In the genomic region with DNA sequence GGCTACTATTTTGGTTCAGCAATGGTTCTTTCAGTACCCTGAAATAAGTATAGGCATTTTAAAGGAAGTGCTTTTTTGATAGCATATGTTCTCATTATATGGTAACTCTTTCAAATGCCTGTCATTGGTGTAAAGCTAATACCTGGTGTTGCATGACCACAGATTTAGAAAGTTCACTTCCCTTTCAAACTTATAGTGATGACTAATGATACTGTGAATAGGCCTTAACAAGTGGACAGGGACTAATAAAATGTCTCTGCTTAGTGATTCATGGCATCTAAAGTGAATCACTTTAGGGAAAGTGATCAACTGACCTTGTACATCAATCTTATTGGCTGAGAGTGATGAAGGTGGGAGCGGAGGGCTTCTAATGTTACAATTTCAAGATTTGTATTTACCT, we compare ENCODE assay signal across 11 cellular contexts. TPM values are rescaled to one million over a fixed set of nuclear protein-coding genes. Genes with fewer than 3 reads are reported as not detected.
DNase-seq lines count a peak whose midpoint lies in the region; ATAC-seq and TF ChIP-seq lines count a peak whose summit lies in the region.
"Had no signal": no experiment of that assay in that cellular context is flagged by ENCODE, and none has a peak within 500 bp of the region (broad histone marks: within the 10 kb centered on the region; RNA-seq: fewer than 3 reads in every experiment).

No MANE protein-coding gene starts in this region.

- no peak overlapping the region for H3K4me3 ChIP-seq in lower lobe of right lung

- no peaks in the 10 kb centered on the region for H3K9me3 ChIP-seq in lower lobe of right lung

- H3K36me3 Mint-ChIP-seq in activated CD8-positive, alpha-beta memory T cell treated with anti-CD3 and anti-CD28 coated beads, Interleukin-2, amount 10 ng/mL, durations not matched to agents 7 days and 5 days = peaks cover 23% of the 10 kb centered on the region

- CTCF ChIA-PET in activated CD8-positive, alpha-beta memory T cell treated with anti-CD3 and anti-CD28 coated beads, Interleukin-2, amount 10 ng/mL, durations not matched to agents 7 days and 5 days (lab: Charles Lee) = no interaction called here

- peak; percentile 75 for DNase-seq in iris pigment epithelial cell (ENCODE audit: low read depth)
- DNase-seq in activated CD8-positive, alpha-beta memory T cell treated with anti-CD3 and anti-CD28 coated beads, Interleukin-2, amount 10 ng/mL, durations not matched to agents 7 days and 5 days = no peak
- no peak for DNase-seq in HT-29 (ENCODE audit: low spot score)
- DNase-seq in SW480 (ENCODE audit: low spot score) = no peak
- no peak for DNase-seq in lower lobe of right lung
- DNase-seq: NCI-H1436 treated with DMSO at 0.1 percent for 48 hours had no signal

- no peak overlapping the region for H3K27ac Mint-ChIP-seq in activated CD8-positive, alpha-beta memory T cell treated with anti-CD3 and anti-CD28 coated beads, Interleukin-2, amount 10 ng/mL, durations not matched to agents 7 days and 5 days
- H3K27ac Mint-ChIP-seq: brain had no signal

- no peaks in the 10 kb centered on the region for H3K27me3 ChIP-seq in lower lobe of right lung (ENCODE audit: low read depth)

- H3K4me1 ChIP-seq in lower lobe of right lung = peaks cover 17% of the 10 kb centered on the region

- H3K9me3 Mint-ChIP-seq in activated CD8-positive, alpha-beta memory T cell treated with anti-CD3 and anti-CD28 coated beads, Interleukin-2, amount 10 ng/mL, durations not matched to agents 7 days and 5 days (ENCODE audit: low read depth) = no peaks in the 10 kb centered on the region
- H3K9me3 Mint-ChIP-seq: brain had no signal

- intact Hi-C loops in lower lobe of right lung (cut with DNase I) = no loop called here

- H3K4me3 Mint-ChIP-seq in activated CD8-positive, alpha-beta memory T cell treated with anti-CD3 and anti-CD28 coated beads, Interleukin-2, amount 10 ng/mL, durations not matched to agents 7 days and 5 days = no peak overlapping the region
- H3K4me3 Mint-ChIP-seq: brain had no signal

- peaks cover 9% of the 10 kb centered on the region for H3K4me1 Mint-ChIP-seq in activated CD8-positive, alpha-beta memory T cell treated with anti-CD3 and anti-CD28 coated beads, Interleukin-2, amount 10 ng/mL, durations not matched to agents 7 days and 5 days
- H3K4me1 Mint-ChIP-seq: brain had no signal

- H3K27ac ChIP-seq in lower lobe of right lung = no peak overlapping the region

- no peak for TF ChIP-seq CTCF in lower lobe of right lung (IDR thresholded peaks at IDR 0.05)

- peaks cover 75% of the 10 kb centered on the region for H3K36me3 ChIP-seq in lower lobe of right lung

- ATAC-seq in GM18511 (IDR thresholded peaks at IDR 0.05; ENCODE audit: unreplicated experiment) (peak; percentile 99), GM21786 (IDR thresholded peaks at IDR 0.05; ENCODE audit: unreplicated experiment) (peak; percentile 98), HG03460 (IDR thresholded peaks at IDR 0.05; ENCODE audit: unreplicated experiment) (peak; percentile 93), lower lobe of right lung (no peak)
- ATAC-seq in activated CD8-positive, alpha-beta memory T cell treated with anti-CD3 and anti-CD28 coated beads, Interleukin-2, amount 10 ng/mL, durations not matched to agents 7 days and 5 days = no peak

- no peaks in the 10 kb centered on the region for H3K27me3 Mint-ChIP-seq in activated CD8-positive, alpha-beta memory T cell treated with anti-CD3 and anti-CD28 coated beads, Interleukin-2, amount 10 ng/mL, durations not matched to agents 7 days and 5 days
- H3K27me3 Mint-ChIP-seq: brain had no signal

RNA-seq across cellular contexts. Expression of gene MRPL22, which starts 21.6 kb away (rescaled TPM):
- total RNA-seq in activated CD8-positive, alpha-beta memory T cell treated with anti-CD3 and anti-CD28 coated beads, Interleukin-2, amount 10 ng/mL, durations not matched to agents 7 days and 5 days = 10 to 100 TPM; 59.7 to 70.2 TPM
- total RNA-seq in HT-29 (2014; rRNA removed; shearing (Covaris generic)) = 24.1 and 31.5 TPM in 2 replicates
- 31.2 TPM for total RNA-seq in lower lobe of right lung

RNA-seq across cellular contexts. Expression of gene GEMIN5, which starts 24.5 kb away (rescaled TPM):
- 10 to 100 TPM; 17.4 to 21.0 TPM for total RNA-seq in activated CD8-positive, alpha-beta memory T cell treated with anti-CD3 and anti-CD28 coated beads, Interleukin-2, amount 10 ng/mL, durations not matched to agents 7 days and 5 days
- total RNA-seq in HT-29 (2014; rRNA removed; shearing (Covaris generic)) = 13.4 and 14.8 TPM in 2 replicates
- 13.4 TPM for total RNA-seq in lower lobe of right lung

RNA-seq across cellular contexts. Expression of gene KIF4B, which starts 51.1 kb away (rescaled TPM):
- under 1 TPM in 1 of 2 experiments, not detected in 1; 0.09 TPM for total RNA-seq in activated CD8-positive, alpha-beta memory T cell treated with anti-CD3 and anti-CD28 coated beads, Interleukin-2, amount 10 ng/mL, durations not matched to agents 7 days and 5 days
- not detected in 2 replicates for total RNA-seq in HT-29 (2014; rRNA removed; shearing (Covaris generic))
- not detected for total RNA-seq in lower lobe of right lung
- total RNA-seq: ureter had no signal

Comparison
In these comparisons a context has a peak if more than half of its experiments do, and no peak if none do; other contexts are left out.
1. ATAC-seq: peak in GM18511 (single experiment), GM21786 (single experiment) and HG03460 (single experiment); none in activated CD8-positive, alpha-beta memory T cell treated with anti-CD3 and anti-CD28 coated beads, Interleukin-2, amount 10 ng/mL, durations not matched to agents 7 days and 5 days (single experiment) and lower lobe of right lung (0 of 2).